ENCODE assay signal across 17 cellular contexts in genomic region chr7:103532955-103533354, GRCh38.
DNase-seq lines count a peak whose midpoint lies in the region; ATAC-seq lines count a peak whose summit lies in the region.
"Had no signal": no experiment of that assay in that cellular context is flagged by ENCODE, and none has a peak within 500 bp of the region (broad histone marks: within the 10 kb centered on the region; RNA-seq: fewer than 3 reads in every experiment).

No MANE protein-coding gene starts in this region.

- no peak overlapping the region for H3K27ac Mint-ChIP-seq in stimulated activated naive B cell treated with anti-CD40 and anti-IgM and Interleukin-4, amounts not matched to agents 10 μg/mL and 1 μg/mL and 100 μg/mL, for 72 hours
- H3K27ac Mint-ChIP-seq: HFFc6 had no signal

- H3K27ac ChIP-seq in cingulate gyrus (ENCODE audit: low read depth, low read length) = peak overlapping the region; percentile 71

- H3K27me3 Mint-ChIP-seq in stimulated activated naive B cell treated with anti-CD40 and anti-IgM and Interleukin-4, amounts not matched to agents 10 μg/mL and 1 μg/mL and 100 μg/mL, for 72 hours = peaks cover 5 to 22% of the 10 kb centered on the region in 2 donors

- intact Hi-C loops in posterior vena cava (cut with DNase I) = no loop called here

- in situ Hi-C loops in G401 (cut with HindIII; ENCODE audit: low sequenced_read_pairs) = no loop called here

- no peak for ATAC-seq in GM21529 (IDR thresholded peaks at IDR 0.05; ENCODE audit: unreplicated experiment)
- no peak for ATAC-seq in stimulated activated naive B cell treated with anti-CD40 and anti-IgM and Interleukin-4, amounts not matched to agents 10 μg/mL and 1 μg/mL and 100 μg/mL, for 72 hours (replicated peaks)
- ATAC-seq: Panc1 had no signal

- H3K4me3 Mint-ChIP-seq in stimulated activated naive B cell treated with anti-CD40 and anti-IgM and Interleukin-4, amounts not matched to agents 10 μg/mL and 1 μg/mL and 100 μg/mL, for 72 hours = no peak overlapping the region
- H3K4me3 Mint-ChIP-seq: HFFc6 had no signal

- DNase-seq in G401 (ENCODE audit: low spot score) (peak; percentile 37), hippocampal formation (lab: John Stamatoyannopoulos, UW) (peak; percentile 27 to 49), putamen (ENCODE audit: low spot score) (peak; percentile 86), posterior vena cava (ENCODE audit: low spot score) (no peak)
- DNase-seq in stimulated activated naive B cell treated with anti-CD40 and anti-IgM and Interleukin-4, amounts not matched to agents 10 μg/mL and 1 μg/mL and 100 μg/mL, for 72 hours = no peak
- DNase-seq: AML-193, COR-L47, HFFc6, MG63, NCI-H1092 treated with DMSO at 0.1 percent for 48 hours, NCI-H2107, NCI-H2227 treated with DMSO at 0.1 percent for 48 hours, NCI-H524 treated with DMSO at 0.1 percent for 48 hours, SHP77 treated with DMSO at 0.1 percent for 48 hours had no signal

- H3K4me1 Mint-ChIP-seq in stimulated activated naive B cell treated with anti-CD40 and anti-IgM and Interleukin-4, amounts not matched to agents 10 μg/mL and 1 μg/mL and 100 μg/mL, for 72 hours = no peaks in the 10 kb centered on the region

- no peaks in the 10 kb centered on the region for H3K9me3 Mint-ChIP-seq in stimulated activated naive B cell treated with anti-CD40 and anti-IgM and Interleukin-4, amounts not matched to agents 10 μg/mL and 1 μg/mL and 100 μg/mL, for 72 hours
- H3K9me3 Mint-ChIP-seq: HFFc6 had no signal

- H3K36me3 Mint-ChIP-seq in stimulated activated naive B cell treated with anti-CD40 and anti-IgM and Interleukin-4, amounts not matched to agents 10 μg/mL and 1 μg/mL and 100 μg/mL, for 72 hours = no peaks in the 10 kb centered on the region

Comparison
In these comparisons a context has a peak if more than half of its experiments do, and no peak if none do; other contexts are left out.
1. DNase-seq: peak in G401 (single experiment), hippocampal formation (2 of 2) and putamen (single experiment); none in posterior vena cava (single experiment) and stimulated activated naive B cell treated with anti-CD40 and anti-IgM and Interleukin-4, amounts not matched to agents 10 μg/mL and 1 μg/mL and 100 μg/mL, for 72 hours (single experiment).